8 cellular contexts compared by ENCODE assay signal in genomic region chr1:111346089-111346885, GRCh38. TPM values are rescaled to one million over a fixed set of nuclear protein-coding genes. Genes with fewer than 3 reads are reported as not detected.
DNase-seq lines count a peak whose midpoint lies in the region; TF ChIP-seq lines count a peak whose summit lies in the region.

No MANE protein-coding gene starts in this region.

- H3K9ac ChIP-seq in SK-N-SH (peak overlapping the region; percentile 53), parathyroid adenoma (no peak overlapping the region)

- H3K9me3 Mint-ChIP-seq in activated naive CD8-positive, alpha-beta T cell treated with anti-CD3 and anti-CD28 coated beads for 36 hours = no peaks in the 10 kb centered on the region

- no peaks in the 10 kb centered on the region for H3K36me3 Mint-ChIP-seq in activated naive CD8-positive, alpha-beta T cell treated with anti-CD3 and anti-CD28 coated beads for 36 hours

- TF ChIP-seq CTCF in SK-N-SH (IDR thresholded peaks at IDR 0.05) = no peak
- peak; percentile 18 for TF ChIP-seq CTCF in parathyroid adenoma (IDR thresholded peaks at IDR 0.05)
- no peak for TF ChIP-seq CTCF in tibial nerve (IDR thresholded peaks at IDR 0.05)

- TF ChIP-seq EP300 in SK-N-SH (IDR thresholded peaks at IDR 0.05; ENCODE audit: borderline replicate concordance in 1 of 2, low read depth in 1 of 2, low read length in 1 of 2) (no peak), tibial nerve (IDR thresholded peaks at IDR 0.05) (peak in 1 of 2 donors; percentile 58)

- H3K4me3 ChIP-seq in SK-N-SH (ENCODE audit: low read depth in 2 of 2, low read length in 1 of 2) = peak overlapping the region; percentile 63 to 76
- H3K4me3 ChIP-seq in parathyroid adenoma (ENCODE audit: low read depth, low read length) = peak overlapping the region; percentile 82
- peak overlapping the region; percentile 37 to 63 (median 50) for H3K4me3 ChIP-seq in tibial nerve

- no peaks in the 10 kb centered on the region for H3K27me3 Mint-ChIP-seq in activated naive CD8-positive, alpha-beta T cell treated with anti-CD3 and anti-CD28 coated beads for 36 hours

- H2AFZ ChIP-seq in SK-N-SH (ENCODE audit: low read depth) = peak overlapping the region; percentile 92
- H2AFZ ChIP-seq in parathyroid adenoma = peak overlapping the region; percentile 83

- peak overlapping the region; percentile 88 for H3K4me3 Mint-ChIP-seq in activated naive CD8-positive, alpha-beta T cell treated with anti-CD3 and anti-CD28 coated beads for 36 hours

- H3K9me2 ChIP-seq in SK-N-SH = no peaks in the 10 kb centered on the region

- POLR2A ChIA-PET in HEK293T (lab: Yijun Ruan, JAX) = interaction anchor here (0.9 kb wide), 1 partner anchor 53 kb away, joined by 3 read pairs; no protein-coding TSS in a partner anchor
- POLR2A ChIA-PET in SK-N-SH (lab: Yijun Ruan, JAX) = interaction anchor here (0.8 kb wide), 1 partner anchor 18 kb away, joined by 3 read pairs; no protein-coding TSS in a partner anchor

- peaks cover 16% of the 10 kb centered on the region for H3K4me1 Mint-ChIP-seq in activated naive CD8-positive, alpha-beta T cell treated with anti-CD3 and anti-CD28 coated beads for 36 hours

- peak; percentile 8 for DNase-seq in GF-D8 (lab: John Stamatoyannopoulos, UW)
- DNase-seq in HEK293T (ENCODE audit: extremely low spot score) = peak; percentile 93
- DNase-seq in NAMALWA (ENCODE audit: low spot score) = peak; percentile 95
- peak; percentile 88 for DNase-seq in SK-N-SH
- DNase-seq in activated naive CD8-positive, alpha-beta T cell treated with anti-CD3 and anti-CD28 coated beads for 36 hours = peak; percentile 84
- DNase-seq in cardiac septum (ENCODE audit: low spot score) = peak; percentile 87
- peak; percentile 67 to 85 for DNase-seq in tibial nerve (ENCODE audit: low spot score in 2 of 2)

- 7% methylated on average over 36 of the region's 45 CpGs for WGBS in SK-N-SH (ENCODE audit: low lambda C conversion rate)
- WGBS in tibial nerve, 2 donors = 1% methylated on average over 45 of the region's 45 CpGs

- no peaks in the 10 kb centered on the region for H3K9me3 ChIP-seq in SK-N-SH
- H3K9me3 ChIP-seq in parathyroid adenoma (ENCODE audit: control insufficient read depth, low read length) = no peaks in the 10 kb centered on the region
- no peaks in the 10 kb centered on the region for H3K9me3 ChIP-seq in tibial nerve

- TF ChIP-seq POLR2A in tibial nerve (IDR thresholded peaks at IDR 0.05) = peak in 1 of 2 donors; percentile 22

- CTCF ChIA-PET in HEK293T (lab: Yijun Ruan, JAX) (interaction anchor here (1.5 kb wide), 1 partner anchor 54 kb away, joined by 6 read pairs; no protein-coding TSS in a partner anchor), SK-N-SH (lab: Yijun Ruan, JAX) (interaction anchor here (1.1 to 1.5 kb wide), 5 partner anchors 33 to 423 kb away, joined by 3 to 4 read pairs (median 4); no protein-coding TSS in a partner anchor)

- H3K36me3 ChIP-seq in SK-N-SH (replicated peaks in 1 of 2; ENCODE audit: control insufficient read depth in 1 of 2, insufficient read depth in 2 of 2, low read length in 1 of 2) (no peaks in the 10 kb centered on the region), parathyroid adenoma (ENCODE audit: control insufficient read depth, insufficient read depth, low read length) (no peaks in the 10 kb centered on the region), tibial nerve (no peaks in the 10 kb centered on the region)

- intact Hi-C loops in cardiac septum (cut with DNase I) = no loop called here

- H3K27me3 ChIP-seq in SK-N-SH (ENCODE audit: insufficient read depth) (no peaks in the 10 kb centered on the region; the same call in none of the 2 replicates), parathyroid adenoma (ENCODE audit: control insufficient read depth, insufficient read depth, low read length) (no peaks in the 10 kb centered on the region), tibial nerve (no peaks in the 10 kb centered on the region)

- H3K27ac Mint-ChIP-seq in activated naive CD8-positive, alpha-beta T cell treated with anti-CD3 and anti-CD28 coated beads for 36 hours = peak overlapping the region; percentile 38

- H4K20me1 ChIP-seq in SK-N-SH (ENCODE audit: insufficient read depth) = no peaks in the 10 kb centered on the region

- H3K4me2 ChIP-seq in SK-N-SH = peak overlapping the region; percentile 90
- peak overlapping the region; percentile 85 for H3K4me2 ChIP-seq in parathyroid adenoma (ENCODE audit: low read length)

- H3K27ac ChIP-seq in SK-N-SH (ENCODE audit: low read depth in 2 of 2, low read length in 1 of 2) (no peak overlapping the region), parathyroid adenoma (peak overlapping the region; percentile 85), tibial nerve (peak overlapping the region in 3 of 4 donors; percentile 23 to 64 (median 62))

- no peaks in the 10 kb centered on the region for H3F3A ChIP-seq in SK-N-SH (replicated peaks; ENCODE audit: insufficient read depth)

- TF ChIP-seq RAD21 in SK-N-SH (IDR thresholded peaks at IDR 0.05; ENCODE audit: low read length) = no peak

- no peaks in the 10 kb centered on the region for H3K79me2 ChIP-seq in SK-N-SH (ENCODE audit: insufficient read depth)
- no peaks in the 10 kb centered on the region for H3K79me2 ChIP-seq in parathyroid adenoma

- peaks cover 0 to 6% of the 10 kb centered on the region in 2 experiments; a peak in 1 of 4 replicates for H3K4me1 ChIP-seq in SK-N-SH (ENCODE audit: control insufficient read depth in 1 of 2, insufficient read depth in 2 of 2, low read depth in 1 of 2, low read length in 1 of 2)
- peaks cover 2% of the 10 kb centered on the region for H3K4me1 ChIP-seq in parathyroid adenoma
- peaks cover 0 to 13% (median 0%) of the 10 kb centered on the region in 4 donors for H3K4me1 ChIP-seq in tibial nerve

TF ChIP-seq in HEK293T, 16 proteins besides CTCF, POLR2A, EP300 and RAD21:
- TF ChIP-seq FOXA1 (IDR thresholded peaks at IDR 0.05) = no peak
- TF ChIP-seq CTBP1 (IDR thresholded peaks at IDR 0.05; ENCODE audit: borderline replicate concordance) = no peak
- no peak for TF ChIP-seq LEF1 (IDR thresholded peaks at IDR 0.05; ENCODE audit: borderline replicate concordance)
- TF ChIP-seq, protein P1, sequence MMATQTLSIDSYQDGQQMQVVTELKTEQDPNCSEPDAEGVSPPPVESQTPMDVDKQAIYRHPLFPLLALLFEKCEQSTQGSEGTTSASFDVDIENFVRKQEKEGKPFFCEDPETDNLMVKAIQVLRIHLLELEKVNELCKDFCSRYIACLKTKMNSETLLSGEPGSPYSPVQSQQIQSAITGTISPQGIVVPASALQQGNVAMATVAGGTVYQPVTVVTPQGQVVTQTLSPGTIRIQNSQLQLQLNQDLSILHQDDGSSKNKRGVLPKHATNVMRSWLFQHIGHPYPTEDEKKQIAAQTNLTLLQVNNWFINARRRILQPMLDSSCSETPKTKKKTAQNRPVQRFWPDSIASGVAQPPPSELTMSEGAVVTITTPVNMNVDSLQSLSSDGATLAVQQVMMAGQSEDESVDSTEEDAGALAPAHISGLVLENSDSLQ (IDR thresholded peaks at IDR 0.05) = peak; percentile 81
- TF ChIP-seq BHLHE40 (IDR thresholded peaks at IDR 0.05; ENCODE audit: borderline replicate concordance) = no peak

TF ChIP-seq in SK-N-SH, 30 proteins besides CTCF, POLR2A, EP300 and RAD21:
- TF ChIP-seq MXI1 (IDR thresholded peaks at IDR 0.05; ENCODE audit: low read depth, low read length) (peak; percentile 70), NRF1 (IDR thresholded peaks at IDR 0.05; ENCODE audit: low read depth, low read length) (peak; percentile 67), POLR2AphosphoS5 (IDR thresholded peaks at IDR 0.05; ENCODE audit: low read depth, low read length) (peak; percentile 16; the same call in 1 of the 2 replicates), FOXJ3 (CRISPR knock-in tag; IDR thresholded peaks at IDR 0.05) (no peak), RCOR1 (IDR thresholded peaks at IDR 0.05; ENCODE audit: low read length) (no peak), USF1 (IDR thresholded peaks at IDR 0.05; ENCODE audit: borderline replicate concordance, low read depth) (peak; percentile 70; the same call in 1 of the 2 replicates), FOSL2 (IDR thresholded peaks at IDR 0.05; ENCODE audit: borderline replicate concordance, low read depth) (no peak), REST (IDR thresholded peaks at IDR 0.05; ENCODE audit: low read depth, low read length) (no peak)

RNA-seq across cellular contexts. Expression of gene CHIA, which starts 55.6 kb away (rescaled TPM):
- polyA plus RNA-seq in SK-N-SH (2012; rRNA removed) = not detected in 2 replicates
- not detected in 2 replicates for polyA plus RNA-seq in SK-N-SH (2012; cell fraction: cytosol; rRNA removed)
- not detected in 2 replicates for polyA plus RNA-seq in SK-N-SH (2012; cell fraction: nucleus; rRNA removed)
- not detected for total RNA-seq in activated naive CD8-positive, alpha-beta T cell treated with anti-CD3 and anti-CD28 coated beads for 36 hours
- total RNA-seq in cardiac septum (not detected), tibial nerve (not detected)

Comparison
In these comparisons a context has a peak if more than half of its experiments do, and no peak if none do; other contexts are left out.
1. DNase-seq: peak in every context shown above with its lines; median percentile 95 in NAMALWA; 93 in HEK293T; 88 in SK-N-SH; 87 in cardiac septum; 84 in activated naive CD8-positive, alpha-beta T cell treated with anti-CD3 and anti-CD28 coated beads for 36 hours; 76 in tibial nerve; 8 in GF-D8.
2. H3K27ac ChIP-seq: peak in parathyroid adenoma (single experiment) and tibial nerve (3 of 4); none in SK-N-SH (0 of 2).
3. Peak in every context shown above with its lines, with median percentiles within 50 percentile points of each other: H3K4me3 ChIP-seq.